8 cellular contexts compared by ENCODE assay signal in genomic region chr4:141882650-141883049, GRCh38.
A peak's percentile ranks its signal among the peaks of the same experiment; 100 is the strongest.
DNase-seq lines count a peak whose midpoint lies in the region; ATAC-seq, FAIRE-seq and TF ChIP-seq lines count a peak whose summit lies in the region.
"Not testable (repeated sequence)": the region's sequence is repeated elsewhere in the genome, so short reads cannot be mapped to it uniquely, and the experiment has no call there.

No MANE protein-coding gene starts in this region.

- H3K4me1 Mint-ChIP-seq in WTC11; endodermal cell; neural crest cell; progenitor cell of endocrine pancreas (ENCODE audit: low read depth): not testable (repeated sequence)

- CTCF ChIA-PET in WTC11 (lab: Charles Lee); HepG2 (lab: Yijun Ruan, JAX; ENCODE audit: low intra/inter-chr PET ratio, low total read pairs): not testable (repeated sequence)

- H3K36me3 Mint-ChIP-seq in WTC11; endodermal cell (ENCODE audit: low read depth); neural crest cell (ENCODE audit: low read depth); progenitor cell of endocrine pancreas (ENCODE audit: insufficient read depth): not testable (repeated sequence)

- not testable (repeated sequence) for H4K20me1 ChIP-seq in HepG2 (ENCODE audit: insufficient read depth, low read length)

- H3K27ac ChIP-seq in endodermal cell (ENCODE audit: low read depth, low read length); HepG2 (ENCODE audit: extremely low read length, insufficient read depth, low read length): not testable (repeated sequence)

- not testable (repeated sequence) for H3K9ac ChIP-seq in endodermal cell (ENCODE audit: extremely low read depth, low read length, poor library complexity, severe bottlenecking); HepG2 (ENCODE audit: insufficient read depth, low read depth, low read length)

- not testable (repeated sequence) for H3K79me2 ChIP-seq in HepG2 (ENCODE audit: insufficient read depth, low read length)

- H3K27me3 Mint-ChIP-seq in WTC11 (ENCODE audit: low read depth); endodermal cell (ENCODE audit: insufficient read depth); neural crest cell (ENCODE audit: low read depth); progenitor cell of endocrine pancreas: not testable (repeated sequence)

- not testable (repeated sequence) for H3K4me2 ChIP-seq in HepG2 (ENCODE audit: low read depth, low read length)

- intact Hi-C loops in HepG2 (cut with micrococcal nuclease; ENCODE audit: unreplicated experiment): not testable (repeated sequence)

- peak overlapping the region; percentile 37; the same call in 1 of the 2 replicates for H3K4me3 Mint-ChIP-seq in WTC11
- H3K4me3 Mint-ChIP-seq in endodermal cell; neural crest cell; progenitor cell of endocrine pancreas (ENCODE audit: low read depth): not testable (repeated sequence)

- not testable (repeated sequence) for H3K4me1 ChIP-seq in endodermal cell (ENCODE audit: control insufficient read depth, insufficient read depth, low read length); HepG2 (ENCODE audit: insufficient read depth, low read length)

- not testable (repeated sequence) for ATAC-seq in WTC11, HepG2

- H3K9me3 ChIP-seq in endodermal cell (ENCODE audit: control insufficient read depth, low read length); HepG2 (ENCODE audit: low read length): not testable (repeated sequence)

- TF ChIP-seq RAD21 in HepG2 (CRISPR knock-in tag; IDR thresholded peaks at IDR 0.05): not testable (repeated sequence)

- not testable (repeated sequence) for H3K27ac Mint-ChIP-seq in WTC11; endodermal cell; neural crest cell (ENCODE audit: unreplicated experiment); progenitor cell of endocrine pancreas

- FAIRE-seq in HepG2 (lab: Jason Lieb, UNC): not testable (repeated sequence)

- not testable (repeated sequence) for H3K4me3 ChIP-seq in endodermal cell (ENCODE audit: low read length); HepG2 (replicated peaks in 1 of 3; ENCODE audit: insufficient read depth in 1 of 3, low read depth in 2 of 3, low read length in 3 of 3)

- not testable (repeated sequence) for H3K36me3 ChIP-seq in endodermal cell (ENCODE audit: control insufficient read depth, insufficient read depth, low read length); HepG2 (replicated peaks in 1 of 2; ENCODE audit: control insufficient read depth in 1 of 2, insufficient read depth in 2 of 2, low read length in 2 of 2)

- POLR2A ChIA-PET in WTC11 (lab: Charles Lee); HepG2 (lab: Yijun Ruan, JAX): not testable (repeated sequence)

- TF ChIP-seq EP300 in HepG2 (IDR thresholded peaks at IDR 0.05; ENCODE audit: low read depth in 2 of 2, low read length in 2 of 2); HepG2 (CRISPR knock-in tag; IDR thresholded peaks at IDR 0.05; ENCODE audit: borderline replicate concordance): not testable (repeated sequence)

- not testable (repeated sequence) for H2AFZ ChIP-seq in HepG2 (ENCODE audit: low read length)

- in situ Hi-C loops in HepG2 (cut with HindIII; ENCODE audit: extremely low pct_ligation_motif_present, low pct_unique_long_range_greater_than_20kb): not testable (repeated sequence)

- whole genome bisulfite sequencing in endodermal cell (ENCODE audit: insufficient coverage in 1 of 2, insufficient read length in 1 of 2), 2 experiments: 43% methylated on average over 7 of the region's 12 CpGs; no CpG with 5 or more reads in 1 of the 2 experiments
- WGBS in HepG2 (ENCODE audit: low lambda C conversion rate): no CpG with 5 or more reads among the region's 12 CpGs

- not testable (repeated sequence) for H3K27me3 ChIP-seq in endodermal cell (ENCODE audit: control insufficient read depth, insufficient read depth, low read length, poor library complexity, severe bottlenecking); HepG2 (ENCODE audit: control insufficient read depth in 1 of 2, insufficient read depth in 2 of 2, low read length in 2 of 2)

- not testable (repeated sequence) for H3K9me3 Mint-ChIP-seq in WTC11; neural crest cell; progenitor cell of endocrine pancreas (ENCODE audit: low read depth)
- H3K9me3 Mint-ChIP-seq in endodermal cell: peaks cover 10% of the 10 kb centered on the region

- peak; percentile 22 for DNase-seq in DMS53 (lab: John Stamatoyannopoulos, UW)
- peak in 2 of 3 experiments; percentile 4 to 43 for DNase-seq in NCI-H1417 (lab: John Stamatoyannopoulos, UW)
- peak; percentile 58 for DNase-seq in NCI-H748 (lab: John Stamatoyannopoulos, UW; ENCODE audit: unreplicated experiment)
- peak; percentile 53 for DNase-seq in WTC11 (ENCODE audit: low spot score)
- DNase-seq in endodermal cell; HepG2 (ENCODE audit: low spot score); progenitor cell of endocrine pancreas (ENCODE audit: low spot score, unreplicated experiment): not testable (repeated sequence)
- DNase-seq in neural crest cell (ENCODE audit: low read depth, low spot score): peak; percentile 21

- TF ChIP-seq POLR2A in HepG2 (IDR thresholded peaks at IDR 0.05; ENCODE audit: insufficient read depth in 1 of 2, low read depth in 2 of 2, low read length in 2 of 2): not testable (repeated sequence)

- BruUV-seq in HepG2 (replicated peaks; lab: Mats Ljungman, UMichigan): not testable (repeated sequence)

- not testable (repeated sequence) for TF ChIP-seq CTCF in WTC11 (IDR thresholded peaks at IDR 0.05); HepG2 (CRISPR knock-in tag; IDR thresholded peaks at IDR 0.05); neural crest cell (conservative IDR thresholded peaks at IDR 0.05)
- TF ChIP-seq CTCF in endodermal cell (conservative IDR thresholded peaks at IDR 0.05) (peak; percentile 53), progenitor cell of endocrine pancreas (IDR thresholded peaks at IDR 0.05; ENCODE audit: unreplicated experiment) (peak; percentile 13)

TF ChIP-seq in HepG2, 621 proteins besides CTCF, POLR2A, EP300 and RAD21:
- TF ChIP-seq FOXA1 (IDR thresholded peaks at IDR 0.05): not testable (repeated sequence)
- TF ChIP-seq FOXA1 (CRISPR knock-in tag; IDR thresholded peaks at IDR 0.05): peak; percentile 14; the same call in 1 of the 2 replicates
